In the genomic region with DNA sequence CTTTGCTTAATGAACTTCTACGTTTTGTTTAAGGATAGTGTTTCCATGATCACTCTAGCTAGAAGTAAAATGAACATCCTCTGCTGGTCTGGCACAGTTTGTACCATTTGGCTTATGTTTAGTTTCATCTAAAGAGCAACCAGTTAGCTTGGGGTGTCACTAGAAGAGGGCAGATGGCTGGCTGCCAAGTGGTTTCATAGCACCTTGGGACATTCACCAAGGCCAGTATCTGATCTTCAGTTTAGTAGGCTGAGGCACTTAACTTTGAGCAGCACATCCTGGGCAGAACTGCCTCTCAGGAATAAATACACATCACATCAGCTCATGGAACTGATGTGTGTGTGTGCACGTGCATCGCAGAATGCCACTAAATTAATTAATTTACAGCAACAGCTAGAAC, we compare ENCODE assay signal across 11 cellular contexts.
DNase-seq lines count a peak whose midpoint lies in the region; ATAC-seq and TF ChIP-seq lines count a peak whose summit lies in the region.
"Had no signal": no experiment of that assay in that cellular context is flagged by ENCODE, and none has a peak within 500 bp of the region (broad histone marks: within the 10 kb centered on the region; RNA-seq: fewer than 3 reads in every experiment).

No MANE protein-coding gene starts in this region.

- H3K27me3 ChIP-seq in right cardiac atrium (ENCODE audit: control insufficient read depth, insufficient read depth): no peaks in the 10 kb centered on the region
- no peaks in the 10 kb centered on the region for H3K27me3 ChIP-seq in WERI-Rb-1 (ENCODE audit: insufficient read depth, low read depth, severe bottlenecking)

- WGBS in right cardiac atrium: 85% methylated on average over 3 of the region's 3 CpGs

- H3K27ac ChIP-seq in right cardiac atrium (ENCODE audit: low read length) (no peak overlapping the region), WERI-Rb-1 (no peak overlapping the region)

- intact Hi-C loops in right cardiac atrium (cut with DNase I): no loop called here
- intact Hi-C loops in left ventricle myocardium superior (cut with micrococcal nuclease): no loop called here

- DNase-seq in right cardiac atrium: peak; percentile 20 to 58 (median 36)
- DNase-seq in left ventricle myocardium superior: no peak
- no peak for DNase-seq in NCI-H2227 treated with DMSO at 0.1 percent for 48 hours (lab: John Stamatoyannopoulos, UW)
- no peak for DNase-seq in NCI-H1694 (lab: John Stamatoyannopoulos, UW)
- DNase-seq in WERI-Rb-1: no peak
- DNase-seq: amygdala, NCI-H526 treated with DMSO at 0.1 percent for 48 hours had no signal

- ATAC-seq in right cardiac atrium (peak in 1 of 2 donors; percentile 37), left ventricle myocardium superior (no peak), HG02588 (IDR thresholded peaks at IDR 0.05; ENCODE audit: unreplicated experiment) (peak; percentile 36), HG03342 (IDR thresholded peaks at IDR 0.05; ENCODE audit: unreplicated experiment) (peak; percentile 44)
- no peak for ATAC-seq in activated T-helper 17 cell treated with anti-CD3 and anti-CD28 coated beads, Interleukin-2, amount 50 U/mL, for 72 hours (replicated peaks)
- ATAC-seq: sciatic nerve had no signal

- peaks cover 5% of the 10 kb centered on the region for H3K9me3 Mint-ChIP-seq in activated T-helper 17 cell treated with anti-CD3 and anti-CD28 coated beads, Interleukin-2, amount 50 U/mL, for 72 hours

- no peak overlapping the region for H3K4me3 Mint-ChIP-seq in activated T-helper 17 cell treated with anti-CD3 and anti-CD28 coated beads, Interleukin-2, amount 50 U/mL, for 72 hours

- H3K4me3 ChIP-seq in right cardiac atrium (ENCODE audit: low read length) (no peak overlapping the region), WERI-Rb-1 (ENCODE audit: low read depth, low read length) (no peak overlapping the region)

- no peaks in the 10 kb centered on the region for H3K4me1 Mint-ChIP-seq in activated T-helper 17 cell treated with anti-CD3 and anti-CD28 coated beads, Interleukin-2, amount 50 U/mL, for 72 hours

- peaks cover 23% of the 10 kb centered on the region for H3K27me3 Mint-ChIP-seq in activated T-helper 17 cell treated with anti-CD3 and anti-CD28 coated beads, Interleukin-2, amount 50 U/mL, for 72 hours

- no peaks in the 10 kb centered on the region for H3K4me1 ChIP-seq in right cardiac atrium (ENCODE audit: control insufficient read depth, insufficient read depth, low read length)

- no peaks in the 10 kb centered on the region for H3K36me3 ChIP-seq in WERI-Rb-1

- TF ChIP-seq CTCF in WERI-Rb-1 (IDR thresholded peaks at IDR 0.05; ENCODE audit: low read depth, low read length): no peak

- H3K9me3 ChIP-seq in right cardiac atrium (ENCODE audit: control insufficient read depth, low read length) (no peaks in the 10 kb centered on the region), WERI-Rb-1 (ENCODE audit: severe bottlenecking) (no peaks in the 10 kb centered on the region)

- H3K27ac Mint-ChIP-seq in activated T-helper 17 cell treated with anti-CD3 and anti-CD28 coated beads, Interleukin-2, amount 50 U/mL, for 72 hours: no peak overlapping the region

- H3K36me3 Mint-ChIP-seq in activated T-helper 17 cell treated with anti-CD3 and anti-CD28 coated beads, Interleukin-2, amount 50 U/mL, for 72 hours (ENCODE audit: low read depth): no peaks in the 10 kb centered on the region

Comparison
In these comparisons a context has a peak if more than half of its experiments do, and no peak if none do; other contexts are left out.
1. DNase-seq: peak in right cardiac atrium (3 of 3); none in left ventricle myocardium superior (single experiment), NCI-H2227 treated with DMSO at 0.1 percent for 48 hours (single experiment), NCI-H1694 (single experiment) and WERI-Rb-1 (single experiment).
2. ATAC-seq: peak in HG02588 (single experiment) and HG03342 (single experiment); none in left ventricle myocardium superior (single experiment) and activated T-helper 17 cell treated with anti-CD3 and anti-CD28 coated beads, Interleukin-2, amount 50 U/mL, for 72 hours (single experiment).